In genomic region chr14:64338616-64339316, GRCh38 we compare ENCODE assay signal across 8 cellular contexts. TPM values are rescaled to one million over a fixed set of nuclear protein-coding genes. Genes with fewer than 3 reads are reported as not detected.
A peak's percentile ranks its signal among the peaks of the same experiment; 100 is the strongest.
DNase-seq lines count a peak whose midpoint lies in the region; ATAC-seq, FAIRE-seq and TF ChIP-seq lines count a peak whose summit lies in the region.

No MANE protein-coding gene starts in this region.

- H3K9ac ChIP-seq in adipocyte (ENCODE audit: low read length) (peak overlapping the region; percentile 84), trophoblast cell (ENCODE audit: low read length) (peak overlapping the region; percentile 91)

- peak overlapping the region; percentile 31 for H4K12ac ChIP-seq in trophoblast cell (ENCODE audit: low read depth, low read length)

- H3K23ac ChIP-seq in trophoblast cell (ENCODE audit: low read length), result no peak overlapping the region

- peaks cover 3% of the 10 kb centered on the region for H3K4me1 ChIP-seq in adipocyte (ENCODE audit: control insufficient read depth, insufficient read depth, low read length)
- H3K4me1 ChIP-seq in trophoblast cell (ENCODE audit: control insufficient read depth in 1 of 2, insufficient read depth in 2 of 2, low read length in 2 of 2), result peaks cover 0 to 3% of the 10 kb centered on the region in 2 experiments
- peaks cover 0 to 12% (median 5%) of the 10 kb centered on the region in 4 donors for H3K4me1 ChIP-seq in transverse colon

- H2BK12ac ChIP-seq in trophoblast cell (ENCODE audit: low read length), result no peak overlapping the region

- in situ Hi-C loops in transverse colon (cut with MboI; ENCODE audit: low pct_ligation_motif_present in 1 of 4, low pct_unique_long_range_greater_than_20kb in 1 of 4, low sequenced_read_pairs in 3 of 4), result loop anchor here in 3 of 4 donors (25.0 kb wide), 2 partner anchors 149 to 299 kb away; no protein-coding TSS in a partner anchor

- peak overlapping the region; percentile 3 for H3K4ac ChIP-seq in trophoblast cell (ENCODE audit: low read depth, low read length)

- H3K9me3 ChIP-seq in adipocyte (ENCODE audit: control insufficient read depth, low read length), result peaks cover 12% of the 10 kb centered on the region
- H3K9me3 ChIP-seq in trophoblast cell (ENCODE audit: insufficient read depth, low read depth, low read length), result peaks cover 5% of the 10 kb centered on the region
- H3K9me3 ChIP-seq in transverse colon, result no peaks in the 10 kb centered on the region

- peak; percentile 95 for FAIRE-seq in GM12891 (lab: Jason Lieb, UNC)

- peak overlapping the region; percentile 11 for H3K18ac ChIP-seq in trophoblast cell (ENCODE audit: low read length)

- peak overlapping the region; percentile 81 for H4K8ac ChIP-seq in trophoblast cell (ENCODE audit: low read depth, low read length)

- peak overlapping the region; percentile 55 for H2AFZ ChIP-seq in trophoblast cell (ENCODE audit: insufficient read depth, low read length, poor library complexity)

- TF ChIP-seq CTCF in transverse colon (IDR thresholded peaks at IDR 0.05), result no peak

- no peaks in the 10 kb centered on the region for H3K27me3 ChIP-seq in adipocyte (replicated peaks; ENCODE audit: control insufficient read depth, insufficient read depth, low read length)
- no peaks in the 10 kb centered on the region for H3K27me3 ChIP-seq in trophoblast cell (ENCODE audit: insufficient read depth, low read length)
- H3K27me3 ChIP-seq in transverse colon, result no peaks in the 10 kb centered on the region

- H3K36me3 ChIP-seq in adipocyte (ENCODE audit: control insufficient read depth, insufficient read depth, low read length, severe bottlenecking) (no peaks in the 10 kb centered on the region), trophoblast cell (ENCODE audit: control insufficient read depth in 1 of 2, insufficient read depth in 2 of 2, low read length in 2 of 2) (peaks cover 0 to 2% of the 10 kb centered on the region in 2 experiments), transverse colon (no peaks in the 10 kb centered on the region)

- peak; percentile 95 for ATAC-seq in HG02798 (IDR thresholded peaks at IDR 0.05; ENCODE audit: poor library complexity, unreplicated experiment)

- H2BK120ac ChIP-seq in trophoblast cell (ENCODE audit: insufficient read depth, low read length, poor library complexity), result peak overlapping the region; percentile 9

- H3K14ac ChIP-seq in trophoblast cell (ENCODE audit: low read length), result peak overlapping the region; percentile 28

- H3K27ac ChIP-seq in trophoblast cell (ENCODE audit: low read depth, low read length), result peak overlapping the region; percentile 88
- peak overlapping the region; percentile 86 to 95 (median 90) for H3K27ac ChIP-seq in transverse colon

- peaks cover 8% of the 10 kb centered on the region for H3K79me1 ChIP-seq in trophoblast cell (ENCODE audit: low read length)

- DNase-seq in GM12891 (ENCODE audit: insufficient read length, low spot score) (peak; percentile 86), NCI-H1417 treated with DMSO at 0.1 percent for 48 hours (lab: John Stamatoyannopoulos, UW) (peak; percentile 90), SW 1271 (lab: John Stamatoyannopoulos, UW) (peak; percentile 95 to 99), adipocyte (ENCODE audit: low read depth) (peak; percentile 97), cardiac septum (ENCODE audit: low spot score) (peak; percentile 95), trophoblast cell (peak; percentile 97 to 98), transverse colon (peak; percentile 96)

- TF ChIP-seq EP300 in transverse colon (IDR thresholded peaks at IDR 0.05; ENCODE audit: low read depth), result no peak

- peaks cover 5% of the 10 kb centered on the region for H3K79me2 ChIP-seq in trophoblast cell (ENCODE audit: control insufficient read depth, insufficient read depth, low read length, poor library complexity)

- intact Hi-C loops in cardiac septum (cut with DNase I) (loop anchor here (2.0 kb wide), 1 partner anchor 48 kb away; no protein-coding TSS in a partner anchor), transverse colon (cut with DNase I; ENCODE audit: low total_unique reads) (no loop called here)

- peak overlapping the region; percentile 1 for H2BK5ac ChIP-seq in trophoblast cell (ENCODE audit: low read depth, low read length, poor library complexity)

- H3K4me2 ChIP-seq in trophoblast cell (ENCODE audit: low read length), result peak overlapping the region; percentile 82

- no peak for TF ChIP-seq POLR2A in GM12891 (IDR thresholded peaks at IDR 0.05; ENCODE audit: low read depth, low read length)
- TF ChIP-seq POLR2A in transverse colon (IDR thresholded peaks at IDR 0.05), result peak; percentile 72

- WGBS in trophoblast cell (ENCODE audit: extremely low coverage, insufficient coverage, insufficient read length), result no CpG with 5 or more reads among the region's 49 CpGs
- WGBS in transverse colon (ENCODE audit: low coverage in 1 of 2), 2 donors, result 3 to 20% methylated on average over 2 to 34 of the region's 49 CpGs

- peak overlapping the region; percentile 86 for H4K91ac ChIP-seq in trophoblast cell (ENCODE audit: low read depth, low read length)

- peak overlapping the region; percentile 6 for H2AK5ac ChIP-seq in trophoblast cell (ENCODE audit: low read length)

- peak overlapping the region; percentile 91 for H3K4me3 ChIP-seq in adipocyte (ENCODE audit: low read length)
- H3K4me3 ChIP-seq in trophoblast cell (ENCODE audit: low read depth, low read length), result peak overlapping the region; percentile 83
- peak overlapping the region; percentile 55 to 80 (median 71) for H3K4me3 ChIP-seq in transverse colon

TF ChIP-seq in GM12891, 5 proteins besides CTCF, POLR2A, EP300 and RAD21:
- TF ChIP-seq TAF1 (IDR thresholded peaks at IDR 0.05; ENCODE audit: low read depth, low read length) (no peak), POU2F2 (IDR thresholded peaks at IDR 0.05; ENCODE audit: low read depth, low read length) (peak; percentile 39)

RNA-seq across cellular contexts. Expression of gene ESR2, which starts 44.6 kb away (rescaled TPM):
- 0.64 TPM for polyA plus RNA-seq in GM12891 (2012; ENCODE audit: low read depth, missing spikeins)
- 0.38 TPM for total RNA-seq in cardiac septum
- polyA plus RNA-seq in trophoblast cell (2013), result 0.03 and 0.06 TPM in 2 replicates
- 1 to 10 TPM in 1 of 4 donors, under 1 TPM in 1, not detected in 2; 0.14 to 1.4 TPM for total RNA-seq in transverse colon

RNA-seq across cellular contexts. Expression of gene MTHFD1, which starts 49.4 kb away (rescaled TPM):
- 137 TPM for polyA plus RNA-seq in GM12891 (2012; ENCODE audit: low read depth, missing spikeins)
- total RNA-seq in cardiac septum (46.3 TPM), transverse colon (10 to 100 TPM; 20.5 to 92.0 (median 37.7) TPM)
- 42.5 and 42.8 TPM in 2 replicates for polyA plus RNA-seq in trophoblast cell (2013)

Comparison
In these comparisons a context has a peak if more than half of its experiments do, and no peak if none do; other contexts are left out.
1. Peak in every context shown above with its lines: DNase-seq, ATAC-seq, H3K4me3 ChIP-seq and H3K27ac ChIP-seq.